23 cellular contexts compared by ENCODE assay signal in the genomic region with DNA sequence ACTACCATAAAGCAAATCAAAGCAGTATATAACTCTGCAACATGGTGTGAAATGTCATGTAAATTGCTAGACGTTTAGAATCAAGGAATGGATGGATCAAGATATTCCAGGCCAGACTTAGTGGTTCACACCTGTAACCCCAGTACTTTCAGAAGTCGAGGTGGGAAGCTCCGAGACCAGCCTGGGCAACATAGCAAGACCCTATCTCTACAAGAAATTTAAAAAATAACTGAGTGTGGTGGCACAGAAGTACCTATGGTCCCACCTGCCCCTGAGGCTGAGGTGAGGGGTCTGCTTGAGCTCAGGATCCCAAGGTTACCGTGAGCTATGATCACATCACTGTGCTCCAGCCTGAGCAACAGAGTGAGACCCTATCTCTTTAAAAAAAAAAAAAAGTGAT. TPM values are rescaled to one million over a fixed set of nuclear protein-coding genes. Genes with fewer than 3 reads are reported as not detected.
DNase-seq lines count a peak whose midpoint lies in the region; ATAC-seq and TF ChIP-seq lines count a peak whose summit lies in the region.
"Had no signal": no experiment of that assay in that cellular context is flagged by ENCODE, and none has a peak within 500 bp of the region (broad histone marks: within the 10 kb centered on the region; RNA-seq: fewer than 3 reads in every experiment).

No MANE protein-coding gene starts in this region.

- H3K4me3 Mint-ChIP-seq in activated naive CD8-positive, alpha-beta T cell: no peak overlapping the region
- H3K4me3 Mint-ChIP-seq in activated naive CD8-positive, alpha-beta T cell treated with anti-CD3 and anti-CD28 coated beads, Interleukin-2, amount 50 U/mL, for 24 hours: no peak overlapping the region
- H3K4me3 Mint-ChIP-seq in Calu3 (ENCODE audit: low read depth, unreplicated experiment) (no peak overlapping the region), nephron (peak overlapping the region; percentile 78 to 88 (median 86))
- peak overlapping the region; percentile 56 for H3K4me3 Mint-ChIP-seq in activated CD8-positive, alpha-beta T cell treated with anti-CD3 and anti-CD28 coated beads for 36 hours

- POLR2A ChIA-PET in activated CD8-positive, alpha-beta T cell treated with anti-CD3 and anti-CD28 coated beads for 36 hours (lab: Charles Lee): interaction anchor here (0.7 to 5.5 kb wide), 5 partner anchors 12 to 55 kb away, joined by 3 to 80 read pairs (median 4); no protein-coding TSS in a partner anchor

- intact Hi-C loops in Calu3 (cut with micrococcal nuclease; ENCODE audit: unreplicated experiment): no loop called here
- intact Hi-C loops in activated CD8-positive, alpha-beta T cell treated with anti-CD3 and anti-CD28 coated beads for 36 hours (cut with micrococcal nuclease): no loop called here

- H3K9me3 Mint-ChIP-seq in activated naive CD8-positive, alpha-beta T cell (ENCODE audit: low read depth): no peaks in the 10 kb centered on the region
- H3K9me3 Mint-ChIP-seq in activated naive CD8-positive, alpha-beta T cell treated with anti-CD3 and anti-CD28 coated beads, Interleukin-2, amount 50 U/mL, for 24 hours: no peaks in the 10 kb centered on the region
- H3K9me3 Mint-ChIP-seq in Calu3 (ENCODE audit: low read depth, unreplicated experiment): no peaks in the 10 kb centered on the region
- no peaks in the 10 kb centered on the region for H3K9me3 Mint-ChIP-seq in activated CD8-positive, alpha-beta T cell treated with anti-CD3 and anti-CD28 coated beads for 36 hours
- no peaks in the 10 kb centered on the region for H3K9me3 Mint-ChIP-seq in nephron
- H3K9me3 Mint-ChIP-seq: CD8-positive, alpha-beta T cell had no signal

- no peak for DNase-seq in activated naive CD8-positive, alpha-beta T cell treated with anti-CD3 and anti-CD28 coated beads, Interleukin-2, amount 50 U/mL, for 24 hours
- no peak for DNase-seq in Calu3
- no peak for DNase-seq in activated CD8-positive, alpha-beta T cell treated with anti-CD3 and anti-CD28 coated beads for 36 hours
- DNase-seq in D341Med (ENCODE audit: low spot score): no peak
- no peak for DNase-seq in NCI-H510A treated with DMSO at 0.1 percent for 48 hours (lab: John Stamatoyannopoulos, UW)
- DNase-seq: AML-193; CD8-positive, alpha-beta T cell; DMS153; DND-41; HCEC 1CT; KBM-7; MV-4-11; NCI-H1105; NCI-H1436 treated with DMSO at 0.1 percent for 48 hours; NCI-H187 treated with DMSO at 0.1 percent for 48 hours; NCI-H2171 treated with DMSO at 0.1 percent for 48 hours; NCI-H345; NCI-H524; NCI-H774; SK-N-SH had no signal

- peak overlapping the region; percentile 69 for H3K27ac Mint-ChIP-seq in activated naive CD8-positive, alpha-beta T cell
- H3K27ac Mint-ChIP-seq in activated naive CD8-positive, alpha-beta T cell treated with anti-CD3 and anti-CD28 coated beads, Interleukin-2, amount 50 U/mL, for 24 hours: no peak overlapping the region
- H3K27ac Mint-ChIP-seq in Calu3 (ENCODE audit: unreplicated experiment) (no peak overlapping the region), nephron (peak overlapping the region in 1 of 3 experiments; percentile 76)
- no peak overlapping the region for H3K27ac Mint-ChIP-seq in activated CD8-positive, alpha-beta T cell treated with anti-CD3 and anti-CD28 coated beads for 36 hours
- H3K27ac Mint-ChIP-seq: CD8-positive, alpha-beta T cell had no signal

- no peaks in the 10 kb centered on the region for H3K27me3 Mint-ChIP-seq in activated naive CD8-positive, alpha-beta T cell
- no peaks in the 10 kb centered on the region for H3K27me3 Mint-ChIP-seq in activated naive CD8-positive, alpha-beta T cell treated with anti-CD3 and anti-CD28 coated beads, Interleukin-2, amount 50 U/mL, for 24 hours
- no peaks in the 10 kb centered on the region for H3K27me3 Mint-ChIP-seq in Calu3 (ENCODE audit: unreplicated experiment)
- H3K27me3 Mint-ChIP-seq in activated CD8-positive, alpha-beta T cell treated with anti-CD3 and anti-CD28 coated beads for 36 hours: no peaks in the 10 kb centered on the region
- no peaks in the 10 kb centered on the region for H3K27me3 Mint-ChIP-seq in nephron (ENCODE audit: low read depth)

- no peak for ATAC-seq in activated naive CD8-positive, alpha-beta T cell treated with anti-CD3 and anti-CD28 coated beads, Interleukin-2, amount 50 U/mL, for 24 hours
- ATAC-seq in activated CD8-positive, alpha-beta T cell treated with anti-CD3 and anti-CD28 coated beads for 36 hours: no peak
- ATAC-seq: A549; CD8-positive, alpha-beta T cell had no signal

- H3K4me1 Mint-ChIP-seq in activated naive CD8-positive, alpha-beta T cell (ENCODE audit: low read depth): peaks cover 24% of the 10 kb centered on the region
- peaks cover 22% of the 10 kb centered on the region for H3K4me1 Mint-ChIP-seq in activated naive CD8-positive, alpha-beta T cell treated with anti-CD3 and anti-CD28 coated beads, Interleukin-2, amount 50 U/mL, for 24 hours
- H3K4me1 Mint-ChIP-seq in Calu3 (ENCODE audit: low read depth, unreplicated experiment) (no peaks in the 10 kb centered on the region), nephron (peaks cover under 1% of the 10 kb centered on the region)
- H3K4me1 Mint-ChIP-seq in activated CD8-positive, alpha-beta T cell treated with anti-CD3 and anti-CD28 coated beads for 36 hours (ENCODE audit: low read depth): peaks cover 18% of the 10 kb centered on the region

- H3K36me3 Mint-ChIP-seq in activated naive CD8-positive, alpha-beta T cell: no peaks in the 10 kb centered on the region
- H3K36me3 Mint-ChIP-seq in activated naive CD8-positive, alpha-beta T cell treated with anti-CD3 and anti-CD28 coated beads, Interleukin-2, amount 50 U/mL, for 24 hours (ENCODE audit: low read depth): peaks cover 19% of the 10 kb centered on the region
- H3K36me3 Mint-ChIP-seq in Calu3 (ENCODE audit: insufficient read depth, unreplicated experiment) (peaks cover 44% of the 10 kb centered on the region), nephron (ENCODE audit: low read depth) (peaks cover 4% of the 10 kb centered on the region)
- H3K36me3 Mint-ChIP-seq in activated CD8-positive, alpha-beta T cell treated with anti-CD3 and anti-CD28 coated beads for 36 hours (ENCODE audit: low read depth): peaks cover 25% of the 10 kb centered on the region

- TSS peak; percentile 47 for BruUV-seq in Calu3 (replicated peaks; lab: Mats Ljungman, UMichigan)

- TF ChIP-seq CTCF in Calu3 (IDR thresholded peaks at IDR 0.05; ENCODE audit: unreplicated experiment) (no peak), nephron (IDR thresholded peaks at IDR 0.05; ENCODE audit: unreplicated experiment in 3 of 3) (no peak)
- no peak for TF ChIP-seq CTCF in activated CD8-positive, alpha-beta T cell treated with anti-CD3 and anti-CD28 coated beads for 36 hours (IDR thresholded peaks at IDR 0.05)

- CTCF ChIA-PET in Calu3 (lab: Charles Lee): no interaction called here
- CTCF ChIA-PET in activated CD8-positive, alpha-beta T cell treated with anti-CD3 and anti-CD28 coated beads for 36 hours (lab: Charles Lee): interaction anchor here (1.2 to 2.1 kb wide), 4 partner anchors 17 to 80 kb away, joined by 4 to 8 read pairs (median 5); no protein-coding TSS in a partner anchor

RNA-seq across cellular contexts. Expression of gene EZH2, which starts 2.8 kb away (rescaled TPM):
- 40.2 and 46.5 TPM in 2 replicates for total RNA-seq in Calu3 (2022)
- 100 to 1,000 TPM; 112 to 114 TPM for total RNA-seq in activated CD8-positive, alpha-beta T cell treated with anti-CD3 and anti-CD28 coated beads for 36 hours

Comparison
In these comparisons a context has a peak if more than half of its experiments do, and no peak if none do; other contexts are left out.
1. H3K4me3 Mint-ChIP-seq: peak in activated CD8-positive, alpha-beta T cell treated with anti-CD3 and anti-CD28 coated beads for 36 hours (single experiment) and nephron (3 of 3); none in activated naive CD8-positive, alpha-beta T cell (single experiment), activated naive CD8-positive, alpha-beta T cell treated with anti-CD3 and anti-CD28 coated beads, Interleukin-2, amount 50 U/mL, for 24 hours (single experiment) and Calu3 (single experiment).